Comparison of ENCODE assay signal across 24 cellular contexts in the genomic region with DNA sequence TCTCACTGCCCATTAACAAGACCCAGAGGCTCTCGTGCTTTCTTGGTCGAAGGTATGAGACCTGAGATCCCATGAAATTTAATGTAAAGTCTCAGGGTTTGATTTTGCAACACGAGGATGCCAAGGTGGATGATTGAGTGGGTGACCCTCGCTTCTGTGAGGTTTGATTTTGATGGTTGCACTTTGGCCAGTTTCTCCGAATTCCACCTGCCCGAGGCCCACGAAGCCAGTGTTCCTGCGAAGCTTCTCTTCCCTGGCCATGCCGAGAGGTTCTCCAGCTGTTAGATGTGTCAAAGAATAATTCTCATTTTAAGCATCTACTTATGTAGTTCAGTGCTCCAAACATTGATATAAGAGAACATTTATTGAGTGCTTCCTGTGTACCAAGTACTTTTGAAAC. TPM values are rescaled to one million over a fixed set of nuclear protein-coding genes. Genes with fewer than 3 reads are reported as not detected.
DNase-seq lines count a peak whose midpoint lies in the region; ATAC-seq and TF ChIP-seq lines count a peak whose summit lies in the region.
"Had no signal": no experiment of that assay in that cellular context is flagged by ENCODE, and none has a peak within 500 bp of the region (broad histone marks: within the 10 kb centered on the region; RNA-seq: fewer than 3 reads in every experiment).

A gene with protein sequence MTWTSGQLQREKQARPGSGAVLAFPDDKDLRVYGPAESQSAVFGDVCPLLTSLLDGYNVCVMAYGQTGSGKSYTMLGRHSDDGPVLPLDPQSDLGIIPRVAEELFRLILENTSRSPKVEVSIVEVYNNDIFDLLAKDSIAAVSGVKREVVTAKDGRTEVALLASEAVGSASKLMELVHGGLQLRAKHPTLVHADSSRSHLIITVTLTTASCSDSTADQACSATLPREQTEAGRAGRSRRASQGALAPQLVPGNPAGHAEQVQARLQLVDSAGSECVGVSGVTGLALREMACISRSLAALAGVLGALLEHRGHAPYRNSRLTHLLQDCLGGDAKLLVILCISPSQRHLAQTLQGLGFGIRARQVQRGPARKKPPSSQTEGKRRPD (plus strand): TSS at position 30 of the 400 bp plus-strand sequence. CDS start 31,915 bp downstream, outside the sequence.

- H3K27me3 Mint-ChIP-seq in activated CD8-positive, alpha-beta T cell treated with anti-CD3 and anti-CD28 coated beads, Interleukin-2, amount 10 ng/mL, durations not matched to agents 7 days and 5 days (ENCODE audit: low read depth): no peaks in the 10 kb centered on the region
- peaks cover 3% of the 10 kb centered on the region for H3K27me3 Mint-ChIP-seq in activated CD8-positive, alpha-beta T cell treated with anti-CD3 and anti-CD28 coated beads for 36 hours
- H3K27me3 Mint-ChIP-seq in activated T-helper 1 cell treated with anti-CD3 and anti-CD28 coated beads, Interleukin-12 subunit alpha, Interleukin-12 subunit beta, Interleukin-2, Interleukin-4 antibody, amounts not matched to agents 30 ng/mL and 10 ng/mL and 1 ng/mL, durations not matched to agents 14 hours and 24 hours and 36 hours (ENCODE audit: insufficient read depth): no peaks in the 10 kb centered on the region
- H3K27me3 Mint-ChIP-seq in stimulated activated naive B cell treated with anti-CD40 and anti-IgM and Interleukin-4, amounts not matched to agents 10 μg/mL and 1 μg/mL and 100 μg/mL, for 72 hours: peaks cover 8 to 13% of the 10 kb centered on the region in 2 donors

- no peaks in the 10 kb centered on the region for H4K20me1 ChIP-seq in hepatocyte (ENCODE audit: insufficient read depth, poor library complexity, severe bottlenecking)

- CTCF ChIA-PET in activated CD8-positive, alpha-beta T cell treated with anti-CD3 and anti-CD28 coated beads, Interleukin-2, amount 10 ng/mL, durations not matched to agents 7 days and 5 days (lab: Charles Lee): no interaction called here
- CTCF ChIA-PET in activated CD8-positive, alpha-beta T cell treated with anti-CD3 and anti-CD28 coated beads for 36 hours (lab: Charles Lee): no interaction called here

- no peaks in the 10 kb centered on the region for H3K79me2 ChIP-seq in hepatocyte

- H3K9me3 Mint-ChIP-seq in activated CD8-positive, alpha-beta T cell treated with anti-CD3 and anti-CD28 coated beads, Interleukin-2, amount 10 ng/mL, durations not matched to agents 7 days and 5 days (ENCODE audit: insufficient read depth): no peaks in the 10 kb centered on the region
- H3K9me3 Mint-ChIP-seq in activated CD8-positive, alpha-beta T cell treated with anti-CD3 and anti-CD28 coated beads for 36 hours: peaks cover 5% of the 10 kb centered on the region
- H3K9me3 Mint-ChIP-seq in activated T-helper 1 cell treated with anti-CD3 and anti-CD28 coated beads, Interleukin-12 subunit alpha, Interleukin-12 subunit beta, Interleukin-2, Interleukin-4 antibody, amounts not matched to agents 30 ng/mL and 10 ng/mL and 1 ng/mL, durations not matched to agents 14 hours and 24 hours and 36 hours: peaks cover 4% of the 10 kb centered on the region
- peaks cover 0 to 4% of the 10 kb centered on the region in 2 donors for H3K9me3 Mint-ChIP-seq in stimulated activated naive B cell treated with anti-CD40 and anti-IgM and Interleukin-4, amounts not matched to agents 10 μg/mL and 1 μg/mL and 100 μg/mL, for 72 hours

- no peak within 1 kb of the TSS for H3K27ac Mint-ChIP-seq in activated CD8-positive, alpha-beta T cell treated with anti-CD3 and anti-CD28 coated beads, Interleukin-2, amount 10 ng/mL, durations not matched to agents 7 days and 5 days
- H3K27ac Mint-ChIP-seq in activated CD8-positive, alpha-beta T cell treated with anti-CD3 and anti-CD28 coated beads for 36 hours: no peak within 1 kb of the TSS
- peak within 1 kb of the TSS; percentile 29 for H3K27ac Mint-ChIP-seq in activated T-helper 1 cell treated with anti-CD3 and anti-CD28 coated beads, Interleukin-12 subunit alpha, Interleukin-12 subunit beta, Interleukin-2, Interleukin-4 antibody, amounts not matched to agents 30 ng/mL and 10 ng/mL and 1 ng/mL, durations not matched to agents 14 hours and 24 hours and 36 hours
- peak within 1 kb of the TSS; percentile 47 for H3K27ac Mint-ChIP-seq in stimulated activated naive B cell treated with anti-CD40 and anti-IgM and Interleukin-4, amounts not matched to agents 10 μg/mL and 1 μg/mL and 100 μg/mL, for 72 hours
- H3K27ac Mint-ChIP-seq: activated B cell treated with CpG ODN at 0.5 μM for 24 hours; activated CD4-positive, alpha-beta memory T cell treated with anti-CD3 and anti-CD28 coated beads for 36 hours had no signal

- H3K27me3 ChIP-seq in hepatocyte: no peaks in the 10 kb centered on the region

- H3K4me3 ChIP-seq in hepatocyte: no peak within 1 kb of the TSS
- H3K4me3 ChIP-seq: gastroesophageal sphincter, mucosa of descending colon had no signal

- H3K36me3 ChIP-seq in hepatocyte (replicated peaks; ENCODE audit: insufficient read depth, low read depth): no peaks in the 10 kb centered on the region
- H3K36me3 ChIP-seq: gastroesophageal sphincter had no signal

- no peak for ATAC-seq in activated CD8-positive, alpha-beta T cell treated with anti-CD3 and anti-CD28 coated beads, Interleukin-2, amount 10 ng/mL, durations not matched to agents 7 days and 5 days
- no peak for ATAC-seq in activated CD8-positive, alpha-beta T cell treated with anti-CD3 and anti-CD28 coated beads for 36 hours
- no peak for ATAC-seq in stimulated activated naive B cell treated with anti-CD40 and anti-IgM and Interleukin-4, amounts not matched to agents 10 μg/mL and 1 μg/mL and 100 μg/mL, for 72 hours (replicated peaks)
- ATAC-seq: gastroesophageal sphincter, left ventricle myocardium superior, mucosa of descending colon, PC-3 had no signal

- H3K4me3 Mint-ChIP-seq in activated CD8-positive, alpha-beta T cell treated with anti-CD3 and anti-CD28 coated beads, Interleukin-2, amount 10 ng/mL, durations not matched to agents 7 days and 5 days: peak within 1 kb of the TSS; percentile 46
- no peak within 1 kb of the TSS for H3K4me3 Mint-ChIP-seq in activated CD8-positive, alpha-beta T cell treated with anti-CD3 and anti-CD28 coated beads for 36 hours
- no peak within 1 kb of the TSS for H3K4me3 Mint-ChIP-seq in activated T-helper 1 cell treated with anti-CD3 and anti-CD28 coated beads, Interleukin-12 subunit alpha, Interleukin-12 subunit beta, Interleukin-2, Interleukin-4 antibody, amounts not matched to agents 30 ng/mL and 10 ng/mL and 1 ng/mL, durations not matched to agents 14 hours and 24 hours and 36 hours
- peak within 1 kb of the TSS in 1 of 2 donors; percentile 41 for H3K4me3 Mint-ChIP-seq in stimulated activated naive B cell treated with anti-CD40 and anti-IgM and Interleukin-4, amounts not matched to agents 10 μg/mL and 1 μg/mL and 100 μg/mL, for 72 hours
- H3K4me3 Mint-ChIP-seq: activated B cell treated with CpG ODN at 0.5 μM for 24 hours; activated CD4-positive, alpha-beta memory T cell treated with anti-CD3 and anti-CD28 coated beads for 36 hours had no signal

- no peaks in the 10 kb centered on the region for H3K9me3 ChIP-seq in hepatocyte (ENCODE audit: low read depth)
- H3K9me3 ChIP-seq: gastroesophageal sphincter, mucosa of descending colon had no signal

- no peak for TF ChIP-seq CTCF in activated CD8-positive, alpha-beta T cell treated with anti-CD3 and anti-CD28 coated beads for 36 hours (IDR thresholded peaks at IDR 0.05)
- TF ChIP-seq CTCF in hepatocyte (IDR thresholded peaks at IDR 0.05; ENCODE audit: poor library complexity): no peak

- no peak within 1 kb of the TSS for H2AFZ ChIP-seq in hepatocyte

- peaks cover 2% of the 10 kb centered on the region for H3K4me1 Mint-ChIP-seq in activated CD8-positive, alpha-beta T cell treated with anti-CD3 and anti-CD28 coated beads, Interleukin-2, amount 10 ng/mL, durations not matched to agents 7 days and 5 days (ENCODE audit: low read depth)
- H3K4me1 Mint-ChIP-seq in activated CD8-positive, alpha-beta T cell treated with anti-CD3 and anti-CD28 coated beads for 36 hours (ENCODE audit: low read depth): peaks cover 2% of the 10 kb centered on the region
- no peaks in the 10 kb centered on the region for H3K4me1 Mint-ChIP-seq in activated T-helper 1 cell treated with anti-CD3 and anti-CD28 coated beads, Interleukin-12 subunit alpha, Interleukin-12 subunit beta, Interleukin-2, Interleukin-4 antibody, amounts not matched to agents 30 ng/mL and 10 ng/mL and 1 ng/mL, durations not matched to agents 14 hours and 24 hours and 36 hours (ENCODE audit: low read depth)
- no peaks in the 10 kb centered on the region for H3K4me1 Mint-ChIP-seq in stimulated activated naive B cell treated with anti-CD40 and anti-IgM and Interleukin-4, amounts not matched to agents 10 μg/mL and 1 μg/mL and 100 μg/mL, for 72 hours
- H3K4me1 Mint-ChIP-seq: activated B cell treated with CpG ODN at 0.5 μM for 24 hours had no signal

- intact Hi-C loops in activated CD8-positive, alpha-beta T cell treated with anti-CD3 and anti-CD28 coated beads for 36 hours (cut with micrococcal nuclease): no loop called here
- intact Hi-C loops in activated T-helper 1 cell treated with anti-CD3 and anti-CD28 coated beads, Interleukin-12 subunit alpha, Interleukin-12 subunit beta, Interleukin-2, Interleukin-4 antibody, amounts not matched to agents 30 ng/mL and 10 ng/mL and 1 ng/mL, durations not matched to agents 14 hours and 24 hours and 36 hours (cut with micrococcal nuclease): no loop called here

- H3K9me2 ChIP-seq in hepatocyte (replicated peaks; ENCODE audit: insufficient read depth): no peaks in the 10 kb centered on the region

- H3K36me3 Mint-ChIP-seq in activated CD8-positive, alpha-beta T cell treated with anti-CD3 and anti-CD28 coated beads, Interleukin-2, amount 10 ng/mL, durations not matched to agents 7 days and 5 days (ENCODE audit: low read depth): no peaks in the 10 kb centered on the region
- H3K36me3 Mint-ChIP-seq in activated CD8-positive, alpha-beta T cell treated with anti-CD3 and anti-CD28 coated beads for 36 hours (ENCODE audit: low read depth): peaks cover 3% of the 10 kb centered on the region
- H3K36me3 Mint-ChIP-seq in activated T-helper 1 cell treated with anti-CD3 and anti-CD28 coated beads, Interleukin-12 subunit alpha, Interleukin-12 subunit beta, Interleukin-2, Interleukin-4 antibody, amounts not matched to agents 30 ng/mL and 10 ng/mL and 1 ng/mL, durations not matched to agents 14 hours and 24 hours and 36 hours (ENCODE audit: low read depth): no peaks in the 10 kb centered on the region
- no peaks in the 10 kb centered on the region for H3K36me3 Mint-ChIP-seq in stimulated activated naive B cell treated with anti-CD40 and anti-IgM and Interleukin-4, amounts not matched to agents 10 μg/mL and 1 μg/mL and 100 μg/mL, for 72 hours
- H3K36me3 Mint-ChIP-seq: activated CD4-positive, alpha-beta memory T cell treated with anti-CD3 and anti-CD28 coated beads for 36 hours had no signal

- H3K27ac ChIP-seq in hepatocyte: no peak within 1 kb of the TSS
- H3K27ac ChIP-seq: gastroesophageal sphincter had no signal

- no peaks in the 10 kb centered on the region for H3K4me1 ChIP-seq in hepatocyte (ENCODE audit: insufficient read depth)
- H3K4me1 ChIP-seq: gastroesophageal sphincter had no signal

- POLR2A ChIA-PET in activated CD8-positive, alpha-beta T cell treated with anti-CD3 and anti-CD28 coated beads, Interleukin-2, amount 10 ng/mL, durations not matched to agents 7 days and 5 days (lab: Charles Lee): no interaction called here
- POLR2A ChIA-PET in activated CD8-positive, alpha-beta T cell treated with anti-CD3 and anti-CD28 coated beads for 36 hours (lab: Charles Lee): interaction anchor here (0.6 kb wide), 1 partner anchor 110 kb away, joined by 3 read pairs; no protein-coding TSS in a partner anchor

- no peak within 1 kb of the TSS for H3K4me2 ChIP-seq in hepatocyte

- peak; percentile 7 for DNase-seq in activated CD8-positive, alpha-beta T cell treated with anti-CD3 and anti-CD28 coated beads, Interleukin-2, amount 10 ng/mL, durations not matched to agents 7 days and 5 days
- no peak for DNase-seq in activated CD8-positive, alpha-beta T cell treated with anti-CD3 and anti-CD28 coated beads for 36 hours
- DNase-seq in activated T-helper 1 cell treated with anti-CD3 and anti-CD28 coated beads, Interleukin-12 subunit alpha, Interleukin-12 subunit beta, Interleukin-2, Interleukin-4 antibody, amounts not matched to agents 30 ng/mL and 10 ng/mL and 1 ng/mL, durations not matched to agents 14 hours and 24 hours and 36 hours (ENCODE audit: low spot score): no peak
- DNase-seq in islet precursor cell: peak; percentile 35
- DNase-seq in stimulated activated naive B cell treated with anti-CD40 and anti-IgM and Interleukin-4, amounts not matched to agents 10 μg/mL and 1 μg/mL and 100 μg/mL, for 72 hours: no peak
- DNase-seq in NK-92 treated with Interleukin-12 subunit alpha and Interleukin-12 subunit beta, amount 100 ng/mL, for 24 hours (lab: John Stamatoyannopoulos, UW): no peak
- DNase-seq in hepatocyte (ENCODE audit: low spot score): no peak
- no peak for DNase-seq in GM19238 (ENCODE audit: insufficient read length, low spot score)
- DNase-seq: activated B cell treated with CpG ODN at 0.5 μM for 24 hours; activated CD4-positive, alpha-beta memory T cell treated with anti-CD3 and anti-CD28 coated beads for 36 hours; activated gamma-delta T cell treated with Interleukin-2 at 50 U/mL for 16 hours; activated T-cell treated with anti-CD3 and anti-CD28 coated beads for 4 hours; left ventricle myocardium superior; mucosa of descending colon; NCI-H1105; NCI-H2029; NCI-H226; NCI-H774; PC-3; Right ventricle myocardium superior; stimulated activated CD8-positive, alpha-beta memory T cell treated with anti-CD3 and anti-CD28 coated beads, Interleukin-4, amount 100 ng/mL, for 48 hours had no signal

- 88% methylated on average over 9 of the region's 9 CpGs for WGBS in hepatocyte (ENCODE audit: low lambda C conversion rate, missing lambda C conversion rate)

RNA-seq across cellular contexts. Expression of the gene that starts here (rescaled TPM):
- not detected for total RNA-seq in activated CD8-positive, alpha-beta T cell treated with anti-CD3 and anti-CD28 coated beads, Interleukin-2, amount 10 ng/mL, durations not matched to agents 7 days and 5 days
- total RNA-seq in activated CD8-positive, alpha-beta T cell treated with anti-CD3 and anti-CD28 coated beads for 36 hours: not detected
- not detected in 2 replicates for total RNA-seq in activated T-helper 1 cell treated with anti-CD3 and anti-CD28 coated beads, Interleukin-12 subunit alpha, Interleukin-12 subunit beta, Interleukin-2, Interleukin-4 antibody, amounts not matched to agents 30 ng/mL and 10 ng/mL and 1 ng/mL, durations not matched to agents 14 hours and 24 hours and 36 hours
- total RNA-seq in hepatocyte: 0.40 TPM in 1 of 2 replicates, not detected in the other
- polyA plus RNA-seq in hepatocyte: not detected in 2 replicates
- total RNA-seq: activated B cell treated with CpG ODN at 0.5 μM for 24 hours; activated CD4-positive, alpha-beta memory T cell treated with anti-CD3 and anti-CD28 coated beads for 36 hours; Daoy; left ventricle myocardium superior; PC-3; skeletal muscle tissue had no signal

Comparison
In these comparisons a context has a peak if more than half of its experiments do, and no peak if none do; other contexts are left out.
1. Peak in DNase-seq in activated CD8-positive, alpha-beta T cell treated with anti-CD3 and anti-CD28 coated beads, Interleukin-2, amount 10 ng/mL, durations not matched to agents 7 days and 5 days; RNA of the gene not detected or under 1 TPM.
2. H3K27ac Mint-ChIP-seq: peak in activated T-helper 1 cell treated with anti-CD3 and anti-CD28 coated beads, Interleukin-12 subunit alpha, Interleukin-12 subunit beta, Interleukin-2, Interleukin-4 antibody, amounts not matched to agents 30 ng/mL and 10 ng/mL and 1 ng/mL, durations not matched to agents 14 hours and 24 hours and 36 hours (single experiment) and stimulated activated naive B cell treated with anti-CD40 and anti-IgM and Interleukin-4, amounts not matched to agents 10 μg/mL and 1 μg/mL and 100 μg/mL, for 72 hours (single experiment); none in activated CD8-positive, alpha-beta T cell treated with anti-CD3 and anti-CD28 coated beads, Interleukin-2, amount 10 ng/mL, durations not matched to agents 7 days and 5 days (single experiment) and activated CD8-positive, alpha-beta T cell treated with anti-CD3 and anti-CD28 coated beads for 36 hours (single experiment).